ENCODE assay signal across 9 cellular contexts in genomic region chr5:177949656-177950055, GRCh38. TPM values are rescaled to one million over a fixed set of nuclear protein-coding genes. Genes with fewer than 3 reads are reported as not detected.
"Had no signal": no experiment of that assay in that cellular context is flagged by ENCODE, and none has a peak within 500 bp of the region (broad histone marks: within the 10 kb centered on the region; RNA-seq: fewer than 3 reads in every experiment).

No MANE protein-coding gene starts in this region.

RNA-seq across cellular contexts. Expression of gene PROP1, which starts 46.4 kb away (rescaled TPM):
- total RNA-seq: LHCN-M2, MCF 10A, NCI-H460, OCI-LY7, PC-9, Right ventricle myocardium inferior, RPMI7951, SK-MEL-5, T-cell had no signal
